Comparison of ENCODE assay signal across 10 cellular contexts in genomic region chr2:237724811-237725478, GRCh38.
DNase-seq lines count a peak whose midpoint lies in the region; ATAC-seq lines count a peak whose summit lies in the region.
"Had no signal": no experiment of that assay in that cellular context is flagged by ENCODE, and none has a peak within 500 bp of the region (broad histone marks: within the 10 kb centered on the region; RNA-seq: fewer than 3 reads in every experiment).

No MANE protein-coding gene starts in this region.

- peak overlapping the region; percentile 20 for H3K27ac Mint-ChIP-seq in activated T-helper 17 cell treated with anti-CD3 and anti-CD28 coated beads, Interleukin-2, amount 50 U/mL, for 72 hours

- H3K4me3 Mint-ChIP-seq in activated T-helper 17 cell treated with anti-CD3 and anti-CD28 coated beads, Interleukin-2, amount 50 U/mL, for 72 hours: no peak overlapping the region

- DNase-seq in COR-L47 (lab: John Stamatoyannopoulos, UW): peak; percentile 19
- DNase-seq in NCI-H187 (lab: John Stamatoyannopoulos, UW): peak; percentile 28 to 37
- DNase-seq in myocyte (ENCODE audit: low read depth): peak; percentile 42
- no peak for DNase-seq in NCI-H2227 (lab: John Stamatoyannopoulos, UW; ENCODE audit: unreplicated experiment)
- DNase-seq in amygdala (lab: John Stamatoyannopoulos, UW): no peak
- no peak for DNase-seq in stimulated activated naive CD4-positive, alpha-beta T cell treated with Interleukin-2 at 50 U/mL for 16 hours (lab: John Stamatoyannopoulos, UW)
- DNase-seq: brain microvascular endothelial cell, left lung had no signal

- no peaks in the 10 kb centered on the region for H3K27me3 Mint-ChIP-seq in activated T-helper 17 cell treated with anti-CD3 and anti-CD28 coated beads, Interleukin-2, amount 50 U/mL, for 72 hours

- peaks cover 47% of the 10 kb centered on the region for H3K4me1 Mint-ChIP-seq in activated T-helper 17 cell treated with anti-CD3 and anti-CD28 coated beads, Interleukin-2, amount 50 U/mL, for 72 hours

- H3K9me3 Mint-ChIP-seq in activated T-helper 17 cell treated with anti-CD3 and anti-CD28 coated beads, Interleukin-2, amount 50 U/mL, for 72 hours: no peaks in the 10 kb centered on the region

- no peak for ATAC-seq in activated T-helper 17 cell treated with anti-CD3 and anti-CD28 coated beads, Interleukin-2, amount 50 U/mL, for 72 hours (replicated peaks)
- ATAC-seq in HG03521 (IDR thresholded peaks at IDR 0.05; ENCODE audit: unreplicated experiment): no peak

- H3K36me3 Mint-ChIP-seq in activated T-helper 17 cell treated with anti-CD3 and anti-CD28 coated beads, Interleukin-2, amount 50 U/mL, for 72 hours (ENCODE audit: low read depth): peaks cover 97% of the 10 kb centered on the region

Comparison
In these comparisons a context has a peak if more than half of its experiments do, and no peak if none do; other contexts are left out.
1. DNase-seq: peak in COR-L47 (single experiment), NCI-H187 (2 of 2) and myocyte (single experiment); none in NCI-H2227 (single experiment), amygdala (0 of 56) and stimulated activated naive CD4-positive, alpha-beta T cell treated with Interleukin-2 at 50 U/mL for 16 hours (single experiment).